26 cellular contexts compared by ENCODE assay signal in genomic region chr18:60191926-60192325, GRCh38.
DNase-seq lines count a peak whose midpoint lies in the region; ATAC-seq, FAIRE-seq and TF ChIP-seq lines count a peak whose summit lies in the region.
"Had no signal": no experiment of that assay in that cellular context is flagged by ENCODE, and none has a peak within 500 bp of the region (broad histone marks: within the 10 kb centered on the region; RNA-seq: fewer than 3 reads in every experiment).

No MANE protein-coding gene starts in this region.

- H3K27ac ChIP-seq in H1 (ENCODE audit: low read depth, low read length) (no peak overlapping the region), right cardiac atrium (ENCODE audit: low read length) (no peak overlapping the region)
- H3K27ac ChIP-seq: SK-N-MC had no signal

- TF ChIP-seq POLR2A in H1 (IDR thresholded peaks at IDR 0.05; ENCODE audit: control extremely low read depth in 1 of 2, low read depth in 2 of 2, low read length in 2 of 2), result no peak

- H3K4me1 ChIP-seq in H1 (replicated peaks in 1 of 4; ENCODE audit: control insufficient read depth in 3 of 4, insufficient read depth in 4 of 4, low read length in 3 of 4) (0 out of 7 replicates have a peak, but pooled peaks cover 0 to 2% (median 0%) of the 10 kb centered on the region in 4 experiments), right cardiac atrium (ENCODE audit: control insufficient read depth, insufficient read depth, low read length) (no peaks in the 10 kb centered on the region)

- WGBS in H1 (ENCODE audit: extremely low coverage in 1 of 2, insufficient coverage in 1 of 2, insufficient read length in 1 of 2, insufficient replicate concordance in 2 of 2, low coverage in 1 of 2, low lambda C conversion rate in 2 of 2, missing lambda C conversion rate in 1 of 2), 2 experiments, result 53% methylated on average over 3 of the region's 3 CpGs; no CpG with 5 or more reads in 1 of the 2 experiments
- 29% methylated on average over 3 of the region's 3 CpGs for WGBS in right cardiac atrium

- H3K23me2 ChIP-seq in H1 (ENCODE audit: low read depth, low read length), result no peaks in the 10 kb centered on the region

- no peaks in the 10 kb centered on the region for H4K20me1 ChIP-seq in H1 (replicated peaks in 1 of 2; ENCODE audit: control insufficient read depth in 1 of 2, insufficient read depth in 2 of 2, low read length in 2 of 2)

- no peaks in the 10 kb centered on the region for H3K36me3 ChIP-seq in H1 (ENCODE audit: control insufficient read depth in 2 of 4, insufficient read depth in 4 of 4, low read length in 3 of 4)
- H3K36me3 ChIP-seq: MG63 had no signal

- no peaks in the 10 kb centered on the region for H3K9me3 Mint-ChIP-seq in activated naive CD8-positive, alpha-beta T cell treated with anti-CD3 and anti-CD28 coated beads, Interleukin-2, amount 50 U/mL, for 24 hours
- H3K9me3 Mint-ChIP-seq: T-helper 1 cell treated with Interleukin-12 subunit alpha and Interleukin-12 subunit beta and Interleukin-4 antibody, amounts not matched to agents 30 μg/mL and 1 μg/mL, for 36 hours had no signal

- H2BK20ac ChIP-seq in H1 (ENCODE audit: low read length), result no peak overlapping the region

- H3K4me3 ChIP-seq in H1 (ENCODE audit: extremely low read depth in 1 of 4, insufficient read depth in 2 of 4, low read depth in 3 of 4, low read length in 4 of 4), result no peak overlapping the region
- no peak overlapping the region for H3K4me3 ChIP-seq in right cardiac atrium (ENCODE audit: low read length)
- H3K4me3 ChIP-seq: GM12878, K562, MG63, SK-N-MC had no signal

- H3K4me3 Mint-ChIP-seq in activated naive CD8-positive, alpha-beta T cell treated with anti-CD3 and anti-CD28 coated beads, Interleukin-2, amount 50 U/mL, for 24 hours, result no peak overlapping the region
- H3K4me3 Mint-ChIP-seq: CD4-positive, CD25-positive, alpha-beta regulatory T cell; T-helper 1 cell treated with Interleukin-12 subunit alpha and Interleukin-12 subunit beta and Interleukin-4 antibody, amounts not matched to agents 30 μg/mL and 1 μg/mL, for 36 hours had no signal

- H4K8ac ChIP-seq in H1 (ENCODE audit: extremely low read depth, insufficient read depth, low read length), result no peak overlapping the region

- CTCF ChIA-PET in H1 (lab: Charles Lee; ENCODE audit: partially characterized antibody), result interaction anchor here (0.8 to 1.9 kb wide), 2 partner anchors 196 to 203 kb away, joined by 3 to 5 read pairs; no protein-coding TSS in a partner anchor

- no peaks in the 10 kb centered on the region for H3K36me3 Mint-ChIP-seq in activated naive CD8-positive, alpha-beta T cell treated with anti-CD3 and anti-CD28 coated beads, Interleukin-2, amount 50 U/mL, for 24 hours (ENCODE audit: low read depth)
- H3K36me3 Mint-ChIP-seq: CD4-positive, CD25-positive, alpha-beta regulatory T cell had no signal

- H3K27ac Mint-ChIP-seq in activated naive CD8-positive, alpha-beta T cell treated with anti-CD3 and anti-CD28 coated beads, Interleukin-2, amount 50 U/mL, for 24 hours, result no peak overlapping the region
- H3K27ac Mint-ChIP-seq: CD4-positive, CD25-positive, alpha-beta regulatory T cell; T-helper 1 cell treated with Interleukin-12 subunit alpha and Interleukin-12 subunit beta and Interleukin-4 antibody, amounts not matched to agents 30 μg/mL and 1 μg/mL, for 36 hours had no signal

- no peaks in the 10 kb centered on the region for H3K27me3 ChIP-seq in H1 (replicated peaks in 1 of 4; ENCODE audit: control insufficient read depth in 3 of 4, extremely low read depth in 1 of 4, insufficient read depth in 3 of 4, low read length in 3 of 4)
- H3K27me3 ChIP-seq in right cardiac atrium (ENCODE audit: control insufficient read depth, insufficient read depth), result no peaks in the 10 kb centered on the region
- H3K27me3 ChIP-seq: MG63 had no signal

- no peak overlapping the region for H2BK120ac ChIP-seq in H1 (replicated peaks; ENCODE audit: low read depth, low read length)

- TF ChIP-seq CTCF in H1 (IDR thresholded peaks at IDR 0.05; ENCODE audit: control extremely low read depth in 1 of 3, insufficient read depth in 1 of 3, low read depth in 1 of 3, low read length in 3 of 3), result no peak

- no peak overlapping the region for H3K9ac ChIP-seq in H1 (replicated peaks in 1 of 4; ENCODE audit: extremely low read depth in 1 of 4, low read depth in 3 of 4, low read length in 3 of 4)

- H2BK5ac ChIP-seq in H1 (ENCODE audit: low read depth, low read length), result no peak overlapping the region

- no peak overlapping the region for H4K91ac ChIP-seq in H1 (replicated peaks; ENCODE audit: insufficient read length, low read length)

- POLR2A ChIA-PET in H1 (lab: Charles Lee; ENCODE audit: partially characterized antibody), result no interaction called here

- H3K18ac ChIP-seq in H1 (ENCODE audit: extremely low read depth, low read length), result no peak overlapping the region

- no peak overlapping the region for H2BK15ac ChIP-seq in H1 (ENCODE audit: low read length)

- no peak for ATAC-seq in HG03025 (IDR thresholded peaks at IDR 0.05; ENCODE audit: low FRiP score, unreplicated experiment)
- ATAC-seq in activated naive CD8-positive, alpha-beta T cell treated with anti-CD3 and anti-CD28 coated beads, Interleukin-2, amount 50 U/mL, for 24 hours, result no peak
- no peak for ATAC-seq in right cardiac atrium
- ATAC-seq: GM12878, K562 had no signal

- H3K9me3 ChIP-seq in H1 (ENCODE audit: insufficient read depth in 2 of 2, low read depth in 1 of 2, low read length in 1 of 2) (no peaks in the 10 kb centered on the region), right cardiac atrium (ENCODE audit: control insufficient read depth, low read length) (no peaks in the 10 kb centered on the region)
- H3K9me3 ChIP-seq: MG63 had no signal

- DNase-seq in Daoy (ENCODE audit: low read depth) (peak; percentile 4), NCI-H69 (lab: John Stamatoyannopoulos, UW) (peak; percentile 37), H1 (ENCODE audit: low read depth in 1 of 2, low spot score in 2 of 2) (no peak), right cardiac atrium (no peak)
- no peak for DNase-seq in activated CD8-positive, alpha-beta memory T cell treated with anti-CD3 and anti-CD28 coated beads, Interleukin-2, amount 50 U/mL, for 48 hours
- no peak for DNase-seq in activated naive CD8-positive, alpha-beta T cell treated with anti-CD3 and anti-CD28 coated beads, Interleukin-2, amount 50 U/mL, for 24 hours
- DNase-seq: ACHN; CD4-positive, CD25-positive, alpha-beta regulatory T cell; EL; GDM1; MG63; NCI-H1694; NCI-H2029 treated with DMSO at 0.1 percent for 48 hours; NCI-H2227 treated with DMSO at 0.1 percent for 48 hours; NCI-H526 treated with DMSO at 0.1 percent for 48 hours; OCI-M1; SIG-M5; SW 1271 had no signal

- H3K56ac ChIP-seq in H1 (replicated peaks; ENCODE audit: insufficient read length, low read depth, low read length), result no peak overlapping the region

- no peak for TF ChIP-seq EP300 in H1 (IDR thresholded peaks at IDR 0.05; ENCODE audit: borderline replicate concordance in 1 of 2, low read depth in 2 of 2, low read length in 2 of 2)

- no peak overlapping the region for H2BK12ac ChIP-seq in H1 (ENCODE audit: low read depth, low read length)

- no peak overlapping the region for H4K5ac ChIP-seq in H1 (ENCODE audit: insufficient read length, low read depth, low read length)

- H3K23ac ChIP-seq in H1 (ENCODE audit: insufficient read length), result no peak overlapping the region

- no peak overlapping the region for H3K4ac ChIP-seq in H1 (replicated peaks; ENCODE audit: insufficient read length, low read depth, low read length)

- intact Hi-C loops in right cardiac atrium (cut with DNase I), result no loop called here

- H3K79me2 ChIP-seq in H1 (ENCODE audit: control insufficient read depth in 1 of 2, insufficient read depth in 2 of 2, low read length in 2 of 2), result no peaks in the 10 kb centered on the region

- H2AFZ ChIP-seq in H1 (ENCODE audit: low read length), result peak overlapping the region; percentile 66

- no peak overlapping the region for H2AK5ac ChIP-seq in H1 (ENCODE audit: low read depth, low read length)

- H3K4me1 Mint-ChIP-seq in activated naive CD8-positive, alpha-beta T cell treated with anti-CD3 and anti-CD28 coated beads, Interleukin-2, amount 50 U/mL, for 24 hours, result no peaks in the 10 kb centered on the region
- H3K4me1 Mint-ChIP-seq: CD4-positive, CD25-positive, alpha-beta regulatory T cell had no signal

- H3K27me3 Mint-ChIP-seq in activated naive CD8-positive, alpha-beta T cell treated with anti-CD3 and anti-CD28 coated beads, Interleukin-2, amount 50 U/mL, for 24 hours, result peaks cover 2% of the 10 kb centered on the region
- H3K27me3 Mint-ChIP-seq: CD4-positive, CD25-positive, alpha-beta regulatory T cell had no signal

- H3K79me1 ChIP-seq in H1 (ENCODE audit: low read depth, low read length), result no peaks in the 10 kb centered on the region

- TF ChIP-seq RAD21 in H1 (IDR thresholded peaks at IDR 0.05 in 1 of 2, conservative IDR thresholded peaks at IDR 0.05 in 1 of 2; ENCODE audit: low read depth in 2 of 2, low read length in 2 of 2), result no peak

- H3K4me2 ChIP-seq in H1 (ENCODE audit: insufficient read depth in 1 of 2, low read depth in 2 of 2, low read length in 2 of 2), result no peak overlapping the region

- no peak overlapping the region for H3K14ac ChIP-seq in H1 (ENCODE audit: insufficient read length)

- peak; percentile 63 for FAIRE-seq in H1 (lab: Jason Lieb, UNC)
- FAIRE-seq: GM12878, H54, HTR-8/SVneo, K562, RCC 7860 had no signal

TF ChIP-seq in H1, 55 proteins besides CTCF, POLR2A, EP300 and RAD21 (continues in another document):
- TF ChIP-seq MAX (IDR thresholded peaks at IDR 0.05) (no peak), ATF2 (IDR thresholded peaks at IDR 0.05; ENCODE audit: low read length) (no peak), SIRT6 (IDR thresholded peaks at IDR 0.05; ENCODE audit: low read length) (no peak), RNF2 (IDR thresholded peaks at IDR 0.05; ENCODE audit: borderline replicate concordance, low read depth, low read length, missing control alignments, poor library complexity, severe bottlenecking) (no peak), POU5F1 (IDR thresholded peaks at IDR 0.05; ENCODE audit: low read depth, low read length) (no peak), POLR2AphosphoS5 (IDR thresholded peaks at IDR 0.05; ENCODE audit: low read depth, low read length) (no peak), CEBPB (IDR thresholded peaks at IDR 0.05; ENCODE audit: low read depth, low read length) (no peak)

Comparison
In these comparisons a context has a peak if more than half of its experiments do, and no peak if none do; other contexts are left out.
1. DNase-seq: peak in Daoy (single experiment) and NCI-H69 (single experiment); none in H1 (0 of 2), activated CD8-positive, alpha-beta memory T cell treated with anti-CD3 and anti-CD28 coated beads, Interleukin-2, amount 50 U/mL, for 48 hours (single experiment), activated naive CD8-positive, alpha-beta T cell treated with anti-CD3 and anti-CD28 coated beads, Interleukin-2, amount 50 U/mL, for 24 hours (single experiment) and right cardiac atrium (0 of 3).